ENCODE assay signal across 11 cellular contexts in the genomic region with DNA sequence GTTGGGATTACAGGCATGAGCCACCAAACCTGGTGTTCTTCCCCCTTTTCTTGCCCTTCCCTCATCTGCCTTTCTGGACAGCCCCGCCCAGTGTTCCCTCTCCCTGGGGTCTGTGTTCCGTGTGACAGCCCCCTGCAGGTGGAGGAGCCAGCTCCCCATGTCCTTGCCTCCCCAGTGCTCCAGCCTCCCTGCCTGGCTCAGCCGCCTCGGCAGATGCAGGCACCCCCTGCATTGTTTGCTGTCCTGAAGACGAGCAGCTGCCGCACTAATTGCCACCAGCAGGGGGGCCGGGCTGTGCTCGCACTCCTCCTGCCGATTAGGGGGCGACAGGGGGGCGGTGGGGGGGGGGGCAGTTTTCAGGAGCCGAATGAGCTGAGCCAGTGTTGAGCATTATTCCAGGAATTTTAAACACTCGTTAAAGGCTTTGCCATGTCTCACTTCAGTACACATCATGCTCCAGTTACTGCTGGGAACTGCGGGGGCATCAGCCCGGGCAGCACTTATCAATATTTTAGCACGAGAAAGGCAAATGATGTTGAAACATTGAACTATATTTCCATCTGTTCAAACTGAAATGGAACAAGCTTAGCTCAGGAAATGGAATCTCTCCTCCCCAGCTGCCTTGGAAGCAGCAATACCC. TPM values are rescaled to one million over a fixed set of nuclear protein-coding genes. Genes with fewer than 3 reads are reported as not detected.
DNase-seq lines count a peak whose midpoint lies in the region; ATAC-seq and TF ChIP-seq lines count a peak whose summit lies in the region.
"Had no signal": no experiment of that assay in that cellular context is flagged by ENCODE, and none has a peak within 500 bp of the region (broad histone marks: within the 10 kb centered on the region; RNA-seq: fewer than 3 reads in every experiment).

No MANE protein-coding gene starts in this region.

- H3K4me1 Mint-ChIP-seq in CD8-positive, alpha-beta memory T cell = no peaks in the 10 kb centered on the region

- no peak overlapping the region for H3K27ac Mint-ChIP-seq in CD8-positive, alpha-beta memory T cell

- no peaks in the 10 kb centered on the region for H3K4me1 ChIP-seq in CD8-positive, alpha-beta memory T cell (ENCODE audit: insufficient read depth, low read length)
- H3K4me1 ChIP-seq: right atrium auricular region had no signal

- CTCF ChIA-PET in CD8-positive, alpha-beta memory T cell (lab: Charles Lee) = interaction anchor here (1.9 kb wide), 1 partner anchor 9 kb away, joined by 8 read pairs; no protein-coding TSS in a partner anchor

- peaks cover 10% of the 10 kb centered on the region for H3K27me3 ChIP-seq in CD8-positive, alpha-beta memory T cell (ENCODE audit: insufficient read depth, low read length, poor library complexity, severe bottlenecking)

- DNase-seq in NCI-H2227 (lab: John Stamatoyannopoulos, UW; ENCODE audit: unreplicated experiment) (peak; percentile 82), NCI-H2227 treated with DMSO at 0.1 percent for 48 hours (lab: John Stamatoyannopoulos, UW) (no peak), NCI-H1694 (lab: John Stamatoyannopoulos, UW) (peak; percentile 90), cardiac fibroblast (ENCODE audit: low read depth in 2 of 2) (no peak), retinal pigment epithelial cell (ENCODE audit: low read depth) (no peak)
- DNase-seq in CD8-positive, alpha-beta memory T cell = no peak
- DNase-seq in activated T-cell treated with anti-CD3 and anti-CD28 coated beads, Interleukin-2, amount 50 U/mL, for 1 hour = no peak
- DNase-seq: stimulated activated naive CD8-positive, alpha-beta T cell treated with anti-CD3 and anti-CD28 coated beads, Interleukin-15, Interleukin-2, amounts not matched to agents 100 U/mL and 50 U/mL, for 24 hours had no signal

- H3K9me3 ChIP-seq in CD8-positive, alpha-beta memory T cell (ENCODE audit: low read length) = no peaks in the 10 kb centered on the region
- H3K9me3 ChIP-seq: right atrium auricular region had no signal

- no peak overlapping the region for H3K4me3 Mint-ChIP-seq in CD8-positive, alpha-beta memory T cell

- no peak for ATAC-seq in GM21737 (IDR thresholded peaks at IDR 0.05; ENCODE audit: unreplicated experiment)
- ATAC-seq: stimulated activated naive CD8-positive, alpha-beta T cell treated with anti-CD3 and anti-CD28 coated beads, Interleukin-15, Interleukin-2, amounts not matched to agents 100 U/mL and 50 U/mL, for 24 hours had no signal

- peaks cover 20 to 36% of the 10 kb centered on the region in 2 donors for H3K27me3 Mint-ChIP-seq in CD8-positive, alpha-beta memory T cell

- TF ChIP-seq CTCF in cardiac fibroblast (IDR thresholded peaks at IDR 0.05; ENCODE audit: low read depth, low read length) = peak; percentile 31
- peak; percentile 30 for TF ChIP-seq CTCF in retinal pigment epithelial cell (conservative IDR thresholded peaks at IDR 0.05; ENCODE audit: low read depth, low read length)

- H3K4me3 ChIP-seq in cardiac fibroblast (replicated peaks in 1 of 2; ENCODE audit: low read depth in 2 of 2, low read length in 2 of 2) (no peak overlapping the region), retinal pigment epithelial cell (ENCODE audit: low read length) (no peak overlapping the region)
- H3K4me3 ChIP-seq in CD8-positive, alpha-beta memory T cell (ENCODE audit: low read length) = no peak overlapping the region
- H3K4me3 ChIP-seq: cardiac muscle cell, right atrium auricular region had no signal

- POLR2A ChIA-PET in CD8-positive, alpha-beta memory T cell (lab: Charles Lee) = no interaction called here

- no peak overlapping the region for H3K27ac ChIP-seq in CD8-positive, alpha-beta memory T cell (ENCODE audit: low read depth, low read length)
- H3K27ac ChIP-seq: cardiac muscle cell, right atrium auricular region had no signal

- no peaks in the 10 kb centered on the region for H3K36me3 ChIP-seq in CD8-positive, alpha-beta memory T cell (ENCODE audit: insufficient read depth, low read length)
- H3K36me3 ChIP-seq: cardiac muscle cell, right atrium auricular region had no signal

- no peaks in the 10 kb centered on the region for H3K9me3 Mint-ChIP-seq in CD8-positive, alpha-beta memory T cell

- H3K36me3 Mint-ChIP-seq in CD8-positive, alpha-beta memory T cell = no peaks in the 10 kb centered on the region

RNA-seq across cellular contexts. Expression of gene SIX3, which starts 23.3 kb away (rescaled TPM):
- total RNA-seq in CD8-positive, alpha-beta memory T cell = not detected
- not detected for polyA plus RNA-seq in CD8-positive, alpha-beta memory T cell
- total RNA-seq: cardiac muscle cell, right atrium auricular region had no signal
- polyA plus RNA-seq: cardiac muscle cell had no signal

RNA-seq across cellular contexts. Expression of gene SIX2, which starts 44.4 kb away (rescaled TPM):
- under 1 TPM in 1 of 2 experiments, not detected in 1; 0.09 TPM for total RNA-seq in CD8-positive, alpha-beta memory T cell
- polyA plus RNA-seq in CD8-positive, alpha-beta memory T cell = not detected

Comparison
In these comparisons a context has a peak if more than half of its experiments do, and no peak if none do; other contexts are left out.
1. DNase-seq: peak in NCI-H2227 (single experiment) and NCI-H1694 (single experiment); none in NCI-H2227 treated with DMSO at 0.1 percent for 48 hours (single experiment), cardiac fibroblast (0 of 2), retinal pigment epithelial cell (single experiment), CD8-positive, alpha-beta memory T cell (0 of 5) and activated T-cell treated with anti-CD3 and anti-CD28 coated beads, Interleukin-2, amount 50 U/mL, for 1 hour (single experiment).